1 cellular context compared by ENCODE assay signal in genomic region chr15:63135804-63136203, GRCh38.
TF ChIP-seq lines count a peak whose summit lies in the region.

No MANE protein-coding gene starts in this region.

TF ChIP-seq in HepG2, 621 proteins besides CTCF, POLR2A, EP300 and RAD21:
- TF ChIP-seq ZUFSP (CRISPR knock-in tag; IDR thresholded peaks at IDR 0.05; ENCODE audit: borderline replicate concordance) (no peak), ZSCAN21 (CRISPR knock-in tag; IDR thresholded peaks at IDR 0.05; ENCODE audit: borderline replicate concordance) (no peak), CENPX (CRISPR knock-in tag; IDR thresholded peaks at IDR 0.05) (no peak), SIN3B (IDR thresholded peaks at IDR 0.05; ENCODE audit: low read length) (no peak), SP5 (CRISPR knock-in tag; IDR thresholded peaks at IDR 0.05; ENCODE audit: borderline replicate concordance, low read depth) (no peak), ZNF850 (CRISPR knock-in tag; conservative IDR thresholded peaks at IDR 0.05) (no peak)
